In genomic region chr5:143342607-143343006, GRCh38 we compare ENCODE assay signal across 23 cellular contexts.
A peak's percentile ranks its signal among the peaks of the same experiment; 100 is the strongest.
DNase-seq lines count a peak whose midpoint lies in the region; ATAC-seq, FAIRE-seq and TF ChIP-seq lines count a peak whose summit lies in the region.
"Had no signal": no experiment of that assay in that cellular context is flagged by ENCODE, and none has a peak within 500 bp of the region (broad histone marks: within the 10 kb centered on the region; RNA-seq: fewer than 3 reads in every experiment).

No MANE protein-coding gene starts in this region.

- H3K4me1 ChIP-seq in A549 (peaks cover 78% of the 10 kb centered on the region), A673 (ENCODE audit: insufficient read depth, low read length, poor library complexity, severe bottlenecking) (peaks cover 18% of the 10 kb centered on the region)

- TF ChIP-seq RAD21 in A549 (conservative IDR thresholded peaks at IDR 0.05 in 1 of 2, IDR thresholded peaks at IDR 0.05 in 1 of 2), result no peak

- no peak for TF ChIP-seq POLR2A in A549 (IDR thresholded peaks at IDR 0.05; ENCODE audit: low read length)

- WGBS in A549 (ENCODE audit: missing lambda C conversion rate), result 90% methylated on average over 5 of the region's 5 CpGs

- ATAC-seq in A549 (peak in 1 of 2 experiments; percentile 35; a peak in 3 of 6 replicates), natural killer cell (no peak), GM21447 (IDR thresholded peaks at IDR 0.05; ENCODE audit: unreplicated experiment) (no peak)
- ATAC-seq in activated naive CD8-positive, alpha-beta T cell treated with anti-CD3 and anti-CD28 coated beads, Interleukin-2, amount 50 U/mL, for 24 hours, result peak; percentile 45
- ATAC-seq: left lung, sciatic nerve, T-helper 17 cell had no signal

- peak overlapping the region; percentile 24; the same call in 2 of the 3 replicates for H3K4me2 ChIP-seq in A549

- intact Hi-C loops in natural killer cell (cut with micrococcal nuclease), result no loop called here
- intact Hi-C loops in A673 (cut with micrococcal nuclease; ENCODE audit: unreplicated experiment), result no loop called here

- H3K4me1 Mint-ChIP-seq in activated naive CD8-positive, alpha-beta T cell treated with anti-CD3 and anti-CD28 coated beads, Interleukin-2, amount 50 U/mL, for 24 hours, result peaks cover 48% of the 10 kb centered on the region
- H3K4me1 Mint-ChIP-seq in natural killer cell, result peaks cover 56 to 58% of the 10 kb centered on the region in 2 donors

- TF ChIP-seq CTCF in A549 (IDR thresholded peaks at IDR 0.05) (no peak), natural killer cell (IDR thresholded peaks at IDR 0.05) (no peak), A673 (conservative IDR thresholded peaks at IDR 0.05; ENCODE audit: low read depth, low read length) (no peak)

- DNase-seq in A549 (ENCODE audit: low read depth in 1 of 2, low spot score in 1 of 2) (no peak), G401 (ENCODE audit: low spot score) (peak; percentile 22), natural killer cell (no peak), A673 (ENCODE audit: low spot score) (no peak), ecto neural progenitor cell (ENCODE audit: low spot score) (no peak), AG08396 (ENCODE audit: low spot score) (no peak)
- no peak for DNase-seq in activated naive CD8-positive, alpha-beta T cell treated with anti-CD3 and anti-CD28 coated beads, Interleukin-2, amount 50 U/mL, for 24 hours
- DNase-seq: activated CD4-positive, CD25-positive, alpha-beta regulatory T cell; activated CD8-positive, alpha-beta memory T cell treated with anti-CD3 and anti-CD28 coated beads, Interleukin-2, amount 50 U/mL, for 48 hours; central memory CD4-positive, alpha-beta T cell; effector memory CD4-positive, alpha-beta T cell; left lung; NCI-H2081 treated with DMSO at 0.1 percent for 48 hours; NCI-H510A treated with DMSO at 0.1 percent for 48 hours; occipital lobe; SJCRH30; T-helper 17 cell; tibial artery had no signal

- H3K27ac Mint-ChIP-seq in activated naive CD8-positive, alpha-beta T cell treated with anti-CD3 and anti-CD28 coated beads, Interleukin-2, amount 50 U/mL, for 24 hours, result peak overlapping the region; percentile 81
- H3K27ac Mint-ChIP-seq in natural killer cell, result peak overlapping the region; percentile 53 to 69
- H3K27ac Mint-ChIP-seq: B cell, T-helper 17 cell had no signal

- H3K36me3 ChIP-seq in A673 (ENCODE audit: insufficient read depth, low read length, poor library complexity, severe bottlenecking), result no peaks in the 10 kb centered on the region
- H3K36me3 ChIP-seq: left lung, tibial artery had no signal

- H3K27ac ChIP-seq in A549 (peak overlapping the region; percentile 51 to 59; a peak in 5 of 6 replicates), A673 (ENCODE audit: low read depth, low read length, poor library complexity, severe bottlenecking) (no peak overlapping the region)
- H3K27ac ChIP-seq: SJCRH30 had no signal

- FAIRE-seq in A549 (lab: Jason Lieb, UNC), result no peak
- FAIRE-seq: D721Med, G401.6 had no signal

- H3K36me3 Mint-ChIP-seq in activated naive CD8-positive, alpha-beta T cell treated with anti-CD3 and anti-CD28 coated beads, Interleukin-2, amount 50 U/mL, for 24 hours (ENCODE audit: low read depth), result peaks cover 23% of the 10 kb centered on the region
- H3K36me3 Mint-ChIP-seq in natural killer cell, result no peaks in the 10 kb centered on the region

- peaks cover 4% of the 10 kb centered on the region for H3K9me3 Mint-ChIP-seq in activated naive CD8-positive, alpha-beta T cell treated with anti-CD3 and anti-CD28 coated beads, Interleukin-2, amount 50 U/mL, for 24 hours
- H3K9me3 Mint-ChIP-seq in natural killer cell, result no peaks in the 10 kb centered on the region

- BruUV-seq in A673 (replicated peaks; lab: Mats Ljungman, UMichigan), result no TSS peak

- H3K4me3 ChIP-seq in A549, result no peak overlapping the region
- H3K4me3 ChIP-seq in A673 (ENCODE audit: low read depth, low read length, poor library complexity, severe bottlenecking), result no peak overlapping the region
- H3K4me3 ChIP-seq: left lung, SJCRH30, tibial artery had no signal

- no peak for TF ChIP-seq EP300 in A549 (IDR thresholded peaks at IDR 0.05)

- no peaks in the 10 kb centered on the region for H3K27me3 Mint-ChIP-seq in activated naive CD8-positive, alpha-beta T cell treated with anti-CD3 and anti-CD28 coated beads, Interleukin-2, amount 50 U/mL, for 24 hours
- no peaks in the 10 kb centered on the region for H3K27me3 Mint-ChIP-seq in natural killer cell (ENCODE audit: low read depth in 2 of 2)
- H3K27me3 Mint-ChIP-seq: B cell, T-helper 17 cell had no signal

- H3K4me3 Mint-ChIP-seq in activated naive CD8-positive, alpha-beta T cell treated with anti-CD3 and anti-CD28 coated beads, Interleukin-2, amount 50 U/mL, for 24 hours, result no peak overlapping the region
- no peak overlapping the region for H3K4me3 Mint-ChIP-seq in natural killer cell
- H3K4me3 Mint-ChIP-seq: B cell, T-helper 17 cell had no signal

- POLR2A ChIA-PET in A549 (lab: Yijun Ruan, JAX) (no interaction called here), A673 (lab: Charles Lee; ENCODE audit: low non-redundant PET) (no interaction called here)

- H3K27me3 ChIP-seq in A673 (replicated peaks; ENCODE audit: insufficient read depth, low read depth, low read length, poor library complexity), result no peaks in the 10 kb centered on the region
- H3K27me3 ChIP-seq: left lung, SJCRH30, tibial artery had no signal

- in situ Hi-C loops in G401 (cut with HindIII; ENCODE audit: low sequenced_read_pairs), result no loop called here

- H3K9me3 ChIP-seq in A549 (no peaks in the 10 kb centered on the region), A673 (ENCODE audit: low read depth, low read length, poor library complexity, severe bottlenecking) (no peaks in the 10 kb centered on the region)
- H3K9me3 ChIP-seq: left lung, SJCRH30, tibial artery had no signal

- CTCF ChIA-PET in A549 (lab: Yijun Ruan, JAX), result no interaction called here
- CTCF ChIA-PET in A673 (lab: Charles Lee), result no interaction called here

TF ChIP-seq in A549, 52 proteins besides CTCF, POLR2A, EP300 and RAD21:
- TF ChIP-seq GATA3 (IDR thresholded peaks at IDR 0.05; ENCODE audit: borderline replicate concordance), result no peak
- TF ChIP-seq RARB (CRISPR knock-in tag; IDR thresholded peaks at IDR 0.05), result no peak
- no peak for TF ChIP-seq MAFK (IDR thresholded peaks at IDR 0.05; ENCODE audit: partially characterized antibody)
- TF ChIP-seq EHF (CRISPR knock-in tag; IDR thresholded peaks at IDR 0.05), result no peak
- TF ChIP-seq TP53 (CRISPR knock-in tag; IDR thresholded peaks at IDR 0.05), result no peak
- no peak for TF ChIP-seq KDM1A (IDR thresholded peaks at IDR 0.05; ENCODE audit: low read depth)
- TF ChIP-seq PHF8 (IDR thresholded peaks at IDR 0.05; ENCODE audit: borderline replicate concordance, low read depth), result no peak
- no peak for TF ChIP-seq MAZ (IDR thresholded peaks at IDR 0.05; ENCODE audit: borderline replicate concordance, low read depth, low read length)
- TF ChIP-seq NR3C1 (IDR thresholded peaks at IDR 0.05), result no peak
- no peak for TF ChIP-seq JUNB (IDR thresholded peaks at IDR 0.05)
- TF ChIP-seq TFCP2L1 (CRISPR knock-in tag; IDR thresholded peaks at IDR 0.05), result no peak
- TF ChIP-seq FOXS1 (CRISPR knock-in tag; IDR thresholded peaks at IDR 0.05), result no peak
- TF ChIP-seq MAX (IDR thresholded peaks at IDR 0.05), result no peak
- TF ChIP-seq CHD2 (IDR thresholded peaks at IDR 0.05; ENCODE audit: low read length, partially characterized antibody), result no peak
- TF ChIP-seq JUN (IDR thresholded peaks at IDR 0.05), result no peak
- TF ChIP-seq KDM5A (IDR thresholded peaks at IDR 0.05), result no peak
- TF ChIP-seq HOXA7 (CRISPR knock-in tag; IDR thresholded peaks at IDR 0.05), result no peak
TF ChIP-seq in A549: peak in this region for 0.
